ENCODE assay signal across 17 cellular contexts in the genomic region with DNA sequence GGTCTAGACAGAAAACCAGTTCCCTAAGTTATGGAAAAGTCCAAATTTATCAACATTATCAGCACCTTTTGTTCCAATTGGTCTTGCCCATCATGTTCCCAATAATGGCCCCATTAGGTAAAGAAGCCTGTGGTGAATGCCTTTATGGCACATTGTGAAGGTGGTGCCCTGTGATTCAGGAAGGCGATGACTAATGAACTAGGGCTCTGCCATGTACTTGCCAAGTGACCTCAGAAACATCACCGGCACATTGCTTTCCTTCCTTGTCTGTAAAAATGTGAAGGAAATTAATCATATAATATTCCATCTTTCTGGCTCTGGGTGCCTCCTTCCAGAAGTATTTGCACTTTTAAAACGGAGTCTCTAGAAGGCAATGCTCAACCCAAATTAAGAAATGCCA.
DNase-seq lines count a peak whose midpoint lies in the region; ATAC-seq and TF ChIP-seq lines count a peak whose summit lies in the region.
"Had no signal": no experiment of that assay in that cellular context is flagged by ENCODE, and none has a peak within 500 bp of the region (broad histone marks: within the 10 kb centered on the region; RNA-seq: fewer than 3 reads in every experiment).

No MANE protein-coding gene starts in this region.

- peak; percentile 51 for DNase-seq in AG08395 (ENCODE audit: low spot score)
- peak; percentile 21 for DNase-seq in HK-2 (ENCODE audit: unreplicated experiment)
- peak; percentile 0 for DNase-seq in glomerular endothelial cell (ENCODE audit: extremely low read depth, low read depth, low spot score)
- DNase-seq in medulla oblongata (ENCODE audit: extremely low spot score): no peak
- no peak for DNase-seq in HCEC 1CT
- no peak for DNase-seq in NCI-H1048 (lab: John Stamatoyannopoulos, UW)
- DNase-seq: activated CD4-positive, alpha-beta T cell treated with anti-CD3 and anti-CD28 coated beads, Interleukin-2, amount 10 ng/mL, durations not matched to agents 24 days and 14 days; effector CD4-positive, alpha-beta T cell; head of caudate nucleus; naive thymus-derived CD8-positive, alpha-beta T cell; retina; stimulated activated CD4-positive, alpha-beta T cell treated with anti-CD3 and anti-CD28 coated beads, Interleukin-2, amount 100 ng/mL, for 48 hours; T-helper 2 cell had no signal

- no peak for TF ChIP-seq CTCF in VCaP (conservative IDR thresholded peaks at IDR 0.05)

- no peak for ATAC-seq in GM21723 (IDR thresholded peaks at IDR 0.05; ENCODE audit: unreplicated experiment)
- ATAC-seq: naive thymus-derived CD8-positive, alpha-beta T cell had no signal

- peak overlapping the region; percentile 91 for H3K27ac ChIP-seq in VCaP
- H3K27ac ChIP-seq: BLaER1 treated with 17β-estradiol and CSF1 and Interleukin-3, amounts not matched to agents 10 nM and 100 nM; HL-60 had no signal

Comparison
In these comparisons a context has a peak if more than half of its experiments do, and no peak if none do; other contexts are left out.
1. DNase-seq: peak in AG08395 (single experiment), HK-2 (single experiment) and glomerular endothelial cell (single experiment); none in medulla oblongata (single experiment), HCEC 1CT (single experiment) and NCI-H1048 (single experiment).